In the genomic region with DNA sequence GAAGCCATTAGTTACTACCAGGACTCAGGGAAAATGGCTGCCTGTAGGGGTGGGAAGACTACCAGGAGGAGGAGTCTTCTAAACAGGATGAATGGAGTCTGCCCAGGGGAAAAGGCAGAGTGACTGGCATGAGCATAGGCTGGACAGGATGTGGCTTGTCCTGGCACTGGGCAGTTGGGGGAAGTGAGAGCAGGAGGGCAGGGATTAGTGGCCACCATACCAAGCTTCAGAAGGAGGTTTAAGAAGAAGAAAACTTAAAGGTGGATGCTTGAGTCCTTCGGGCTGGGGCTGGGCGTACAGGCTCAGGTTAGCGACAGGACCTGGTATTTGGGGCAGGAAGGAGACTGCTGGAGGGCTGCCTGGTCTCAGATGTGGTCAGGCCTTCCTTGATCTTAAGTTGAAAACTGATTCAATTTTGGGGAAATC, we compare ENCODE assay signal across 12 cellular contexts. TPM values are rescaled to one million over a fixed set of nuclear protein-coding genes. Genes with fewer than 3 reads are reported as not detected.
A peak's percentile ranks its signal among the peaks of the same experiment; 100 is the strongest.
DNase-seq lines count a peak whose midpoint lies in the region; ATAC-seq and TF ChIP-seq lines count a peak whose summit lies in the region.
"Had no signal": no experiment of that assay in that cellular context is flagged by ENCODE, and none has a peak within 500 bp of the region (broad histone marks: within the 10 kb centered on the region; RNA-seq: fewer than 3 reads in every experiment).

No MANE protein-coding gene starts in this region.

- H3K36me3 ChIP-seq in CD8-positive, alpha-beta T cell (ENCODE audit: insufficient read depth, low read length) = no peaks in the 10 kb centered on the region
- H3K36me3 ChIP-seq in osteoblast (ENCODE audit: insufficient read depth, low read length) = no peaks in the 10 kb centered on the region
- H3K36me3 ChIP-seq: adrenal gland, neutrophil, WERI-Rb-1 had no signal

- H3K9me3 ChIP-seq in CD8-positive, alpha-beta T cell (ENCODE audit: low read length) = no peaks in the 10 kb centered on the region
- H3K9me3 ChIP-seq in osteoblast (ENCODE audit: low read depth, low read length) = no peaks in the 10 kb centered on the region
- H3K9me3 ChIP-seq: adrenal gland, neutrophil had no signal

- CTCF ChIA-PET in CD8-positive, alpha-beta T cell (lab: Charles Lee) = interaction anchor here (11.7 kb wide), 1 partner anchor 15 kb away, joined by 74 read pairs; no protein-coding TSS in a partner anchor

- H3K4me3 Mint-ChIP-seq in CD8-positive, alpha-beta T cell = peak overlapping the region; percentile 38
- peak overlapping the region in 2 of 4 donors; percentile 15 to 59 for H3K4me3 Mint-ChIP-seq in IgD-negative memory B cell
- peak overlapping the region; percentile 61 for H3K4me3 Mint-ChIP-seq in activated naive CD8-positive, alpha-beta T cell treated with anti-CD3 and anti-CD28 coated beads, Interleukin-2, amount 10 ng/mL, durations not matched to agents 7 days and 5 days

- no peak for DNase-seq in CD8-positive, alpha-beta T cell
- no peak for DNase-seq in activated naive CD8-positive, alpha-beta T cell treated with anti-CD3 and anti-CD28 coated beads, Interleukin-2, amount 10 ng/mL, durations not matched to agents 7 days and 5 days
- DNase-seq in osteoblast (ENCODE audit: insufficient read length, low spot score, missing footprints) (peak; percentile 85), NCI-H2029 treated with DMSO at 0.1 percent for 48 hours (lab: John Stamatoyannopoulos, UW) (no peak), NCI-H2081 treated with DMSO at 0.1 percent for 48 hours (lab: John Stamatoyannopoulos, UW) (no peak)
- DNase-seq: NCI-H2029; stimulated activated CD4-positive, alpha-beta T cell treated with anti-CD3 and anti-CD28 coated beads, Interleukin-4, amount 100 ng/mL, for 4 hours; WERI-Rb-1 had no signal

- POLR2A ChIA-PET in CD8-positive, alpha-beta T cell (lab: Charles Lee) = no interaction called here
- POLR2A ChIA-PET in activated naive CD8-positive, alpha-beta T cell treated with anti-CD3 and anti-CD28 coated beads, Interleukin-2, amount 10 ng/mL, durations not matched to agents 7 days and 5 days (lab: Charles Lee) = no interaction called here

- intact Hi-C loops in CD8-positive, alpha-beta T cell (cut with DNase I, micrococcal nuclease) = no loop called here

- H3K27ac Mint-ChIP-seq in CD8-positive, alpha-beta T cell = peak overlapping the region; percentile 25
- peak overlapping the region in 2 of 3 donors; percentile 77 to 78 for H3K27ac Mint-ChIP-seq in IgD-negative memory B cell
- H3K27ac Mint-ChIP-seq in activated naive CD8-positive, alpha-beta T cell treated with anti-CD3 and anti-CD28 coated beads, Interleukin-2, amount 10 ng/mL, durations not matched to agents 7 days and 5 days = peak overlapping the region; percentile 43

- no peaks in the 10 kb centered on the region for H3K36me3 Mint-ChIP-seq in CD8-positive, alpha-beta T cell
- H3K36me3 Mint-ChIP-seq in IgD-negative memory B cell = no peaks in the 10 kb centered on the region
- no peaks in the 10 kb centered on the region for H3K36me3 Mint-ChIP-seq in activated naive CD8-positive, alpha-beta T cell treated with anti-CD3 and anti-CD28 coated beads, Interleukin-2, amount 10 ng/mL, durations not matched to agents 7 days and 5 days

- no peaks in the 10 kb centered on the region for H3K79me2 ChIP-seq in osteoblast (ENCODE audit: insufficient read depth, low read length)

- H3K9me3 Mint-ChIP-seq in CD8-positive, alpha-beta T cell = no peaks in the 10 kb centered on the region
- H3K9me3 Mint-ChIP-seq in IgD-negative memory B cell = no peaks in the 10 kb centered on the region
- H3K9me3 Mint-ChIP-seq in activated naive CD8-positive, alpha-beta T cell treated with anti-CD3 and anti-CD28 coated beads, Interleukin-2, amount 10 ng/mL, durations not matched to agents 7 days and 5 days = no peaks in the 10 kb centered on the region

- TF ChIP-seq CTCF in CD8-positive, alpha-beta T cell (IDR thresholded peaks at IDR 0.05) = no peak
- TF ChIP-seq CTCF in osteoblast (IDR thresholded peaks at IDR 0.05; ENCODE audit: extremely low read depth, low read depth, low read length) = no peak

- ATAC-seq in CD8-positive, alpha-beta T cell = no peak
- no peak for ATAC-seq in activated naive CD8-positive, alpha-beta T cell treated with anti-CD3 and anti-CD28 coated beads, Interleukin-2, amount 10 ng/mL, durations not matched to agents 7 days and 5 days (ENCODE audit: low read depth)
- ATAC-seq in GM19452 (IDR thresholded peaks at IDR 0.05; ENCODE audit: unreplicated experiment) = no peak

- H3K4me2 ChIP-seq in osteoblast (ENCODE audit: insufficient read depth, low read length) = no peak overlapping the region

- peaks cover 20% of the 10 kb centered on the region for H3K4me1 ChIP-seq in CD8-positive, alpha-beta T cell (ENCODE audit: insufficient read depth, low read length)
- peaks cover 6% of the 10 kb centered on the region for H3K4me1 ChIP-seq in osteoblast (ENCODE audit: insufficient read depth, low read length)

- H4K20me1 ChIP-seq in osteoblast (ENCODE audit: insufficient read depth, low read length) = no peaks in the 10 kb centered on the region

- no peak overlapping the region for H3K4me3 ChIP-seq in CD8-positive, alpha-beta T cell (ENCODE audit: low read depth, low read length)
- H3K4me3 ChIP-seq in osteoblast (ENCODE audit: insufficient read depth, low read length) = no peak overlapping the region
- H3K4me3 ChIP-seq: adrenal gland had no signal

- no peaks in the 10 kb centered on the region for H3K27me3 ChIP-seq in CD8-positive, alpha-beta T cell (ENCODE audit: insufficient read depth, low read length)
- no peaks in the 10 kb centered on the region for H3K27me3 ChIP-seq in osteoblast (ENCODE audit: insufficient read depth, low read length)
- H3K27me3 ChIP-seq: adrenal gland, neutrophil had no signal

- H2AFZ ChIP-seq in osteoblast (ENCODE audit: low read length) = peak overlapping the region; percentile 40

- no peaks in the 10 kb centered on the region for H3K27me3 Mint-ChIP-seq in CD8-positive, alpha-beta T cell (ENCODE audit: low read depth)
- no peaks in the 10 kb centered on the region for H3K27me3 Mint-ChIP-seq in IgD-negative memory B cell
- no peaks in the 10 kb centered on the region for H3K27me3 Mint-ChIP-seq in activated naive CD8-positive, alpha-beta T cell treated with anti-CD3 and anti-CD28 coated beads, Interleukin-2, amount 10 ng/mL, durations not matched to agents 7 days and 5 days

- peaks cover 23% of the 10 kb centered on the region for H3K4me1 Mint-ChIP-seq in CD8-positive, alpha-beta T cell (ENCODE audit: low read depth)
- peaks cover 24 to 36% (median 33%) of the 10 kb centered on the region in 3 donors for H3K4me1 Mint-ChIP-seq in IgD-negative memory B cell
- peaks cover 20% of the 10 kb centered on the region for H3K4me1 Mint-ChIP-seq in activated naive CD8-positive, alpha-beta T cell treated with anti-CD3 and anti-CD28 coated beads, Interleukin-2, amount 10 ng/mL, durations not matched to agents 7 days and 5 days

- no peak overlapping the region for H3K27ac ChIP-seq in CD8-positive, alpha-beta T cell (ENCODE audit: low read depth, low read length)
- H3K27ac ChIP-seq in osteoblast (ENCODE audit: low read depth, low read length) = no peak overlapping the region
- H3K27ac ChIP-seq: neutrophil, WERI-Rb-1 had no signal

RNA-seq across cellular contexts. Expression of a gene that starts 5.0 kb away (rescaled TPM):
- total RNA-seq in CD8-positive, alpha-beta T cell = 10 to 100 TPM; 71.8 to 75.2 TPM
- polyA plus RNA-seq in IgD-negative memory B cell = 68.5 TPM
- total RNA-seq in activated naive CD8-positive, alpha-beta T cell treated with anti-CD3 and anti-CD28 coated beads, Interleukin-2, amount 10 ng/mL, durations not matched to agents 7 days and 5 days = 100 to 1,000 TPM in 1 of 2 experiments, 10 to 100 TPM in 1; 96.2 to 101 TPM
- total RNA-seq in osteoblast = 48.6 and 53.2 TPM in 2 replicates

RNA-seq across cellular contexts. Expression of a gene that starts 41.8 kb away (rescaled TPM):
- total RNA-seq in CD8-positive, alpha-beta T cell = 1 to 10 TPM; 2.6 TPM
- 0.38 TPM for polyA plus RNA-seq in IgD-negative memory B cell
- total RNA-seq in activated naive CD8-positive, alpha-beta T cell treated with anti-CD3 and anti-CD28 coated beads, Interleukin-2, amount 10 ng/mL, durations not matched to agents 7 days and 5 days = 1 to 10 TPM; 1.9 to 2.3 TPM
- total RNA-seq in osteoblast = 0.29 and 1.1 TPM in 2 replicates

Comparison
In these comparisons a context has a peak if more than half of its experiments do, and no peak if none do; other contexts are left out.
1. H3K27ac Mint-ChIP-seq: peak in every context shown above with its lines; median percentile 78 in IgD-negative memory B cell; 43 in activated naive CD8-positive, alpha-beta T cell treated with anti-CD3 and anti-CD28 coated beads, Interleukin-2, amount 10 ng/mL, durations not matched to agents 7 days and 5 days; 25 in CD8-positive, alpha-beta T cell.